Comparison of ENCODE assay signal across 10 cellular contexts in genomic region chr1:148459694-148460093, GRCh38. TPM values are rescaled to one million over a fixed set of nuclear protein-coding genes. Genes with fewer than 3 reads are reported as not detected.
A peak's percentile ranks its signal among the peaks of the same experiment; 100 is the strongest.
DNase-seq lines count a peak whose midpoint lies in the region; ATAC-seq, FAIRE-seq and TF ChIP-seq lines count a peak whose summit lies in the region.
"Not testable (repeated sequence)": the region's sequence is repeated elsewhere in the genome, so short reads cannot be mapped to it uniquely, and the experiment has no call there.
"Had no signal": no experiment of that assay in that cellular context is flagged by ENCODE, and none has a peak within 500 bp of the region (broad histone marks: within the 10 kb centered on the region; RNA-seq: fewer than 3 reads in every experiment).

No MANE protein-coding gene starts in this region.

- WGBS in A549 (ENCODE audit: missing lambda C conversion rate): 4% methylated on average over 11 of the region's 28 CpGs
- WGBS in mesodermal cell (ENCODE audit: insufficient coverage in 2 of 2), 2 experiments: no CpG with 5 or more reads among the region's 28 CpGs

- H3K27ac Mint-ChIP-seq in GM23338; MCF 10A (ENCODE audit: low read depth, unreplicated experiment): not testable (repeated sequence)
- peak overlapping the region; percentile 54 for H3K27ac Mint-ChIP-seq in activated CD4-positive, alpha-beta memory T cell treated with anti-CD3 and anti-CD28 coated beads, Interleukin-2, amount 10 ng/mL, durations not matched to agents 7 days and 5 days

- not testable (repeated sequence) for TF ChIP-seq EP300 in A549 (IDR thresholded peaks at IDR 0.05)

- H3K4me1 ChIP-seq in A549; GM23338 (ENCODE audit: insufficient read depth); OCI-LY7 (ENCODE audit: insufficient read depth, low read length, poor library complexity, severe bottlenecking); mesodermal cell (ENCODE audit: control insufficient read depth, insufficient read depth, low read length, poor library complexity, severe bottlenecking): not testable (repeated sequence)

- intact Hi-C loops in OCI-LY7 (cut with micrococcal nuclease; ENCODE audit: unreplicated experiment); MCF 10A (cut with micrococcal nuclease): not testable (repeated sequence)

- H3K9me3 ChIP-seq in A549; OCI-LY7 (ENCODE audit: low read length); mesodermal cell (ENCODE audit: control insufficient read depth, low read length): not testable (repeated sequence)

- H3K27me3 ChIP-seq in GM23338 (ENCODE audit: insufficient read depth): not testable (repeated sequence)

- not testable (repeated sequence) for FAIRE-seq in A549 (lab: Jason Lieb, UNC)

- not testable (repeated sequence) for TF ChIP-seq RAD21 in A549 (conservative IDR thresholded peaks at IDR 0.05 in 1 of 2, IDR thresholded peaks at IDR 0.05 in 1 of 2)

- H3K4me3 ChIP-seq in A549 (peak overlapping the region; percentile 71), GM23338 (peak overlapping the region; percentile 63), OCI-LY7 (ENCODE audit: low read depth, low read length, poor library complexity, severe bottlenecking) (peak overlapping the region; percentile 71), fibroblast of villous mesenchyme (ENCODE audit: low read depth, low read length) (peak overlapping the region; percentile 69), mesodermal cell (ENCODE audit: extremely low read depth, insufficient read depth, low read length, poor library complexity, severe bottlenecking) (peak overlapping the region; percentile 50), skeletal muscle cell (ENCODE audit: low read depth, low read length) (peak overlapping the region; percentile 59)

- not testable (repeated sequence) for TF ChIP-seq CTCF in A549 (IDR thresholded peaks at IDR 0.05); GM23338 (conservative IDR thresholded peaks at IDR 0.05; ENCODE audit: low read depth in 2 of 2); OCI-LY7 (conservative IDR thresholded peaks at IDR 0.05; ENCODE audit: low read length); MCF 10A (IDR thresholded peaks at IDR 0.05; ENCODE audit: unreplicated experiment); fibroblast of villous mesenchyme (IDR thresholded peaks at IDR 0.05; ENCODE audit: insufficient read depth, low read depth, low read length)

- not testable (repeated sequence) for TF ChIP-seq POLR2A in A549 (IDR thresholded peaks at IDR 0.05; ENCODE audit: low read length)

- H3K9me2 ChIP-seq in GM23338 (ENCODE audit: insufficient read depth); OCI-LY7 (ENCODE audit: insufficient read depth, low read length): not testable (repeated sequence)

- H3K4me1 Mint-ChIP-seq in GM23338; activated CD4-positive, alpha-beta memory T cell treated with anti-CD3 and anti-CD28 coated beads, Interleukin-2, amount 10 ng/mL, durations not matched to agents 7 days and 5 days; MCF 10A (ENCODE audit: insufficient read depth, unreplicated experiment): not testable (repeated sequence)

- H3K9me3 Mint-ChIP-seq in GM23338; activated CD4-positive, alpha-beta memory T cell treated with anti-CD3 and anti-CD28 coated beads, Interleukin-2, amount 10 ng/mL, durations not matched to agents 7 days and 5 days; MCF 10A (ENCODE audit: unreplicated experiment): not testable (repeated sequence)

- CTCF ChIA-PET in A549 (lab: Yijun Ruan, JAX); OCI-LY7 (lab: Charles Lee; ENCODE audit: unreplicated experiment); activated CD4-positive, alpha-beta memory T cell treated with anti-CD3 and anti-CD28 coated beads, Interleukin-2, amount 10 ng/mL, durations not matched to agents 7 days and 5 days (lab: Charles Lee); MCF 10A (lab: Yijun Ruan, JAX): not testable (repeated sequence)

- H3K36me3 ChIP-seq in GM23338 (ENCODE audit: insufficient read depth); OCI-LY7 (ENCODE audit: insufficient read depth, low read length); mesodermal cell (ENCODE audit: control insufficient read depth, insufficient read depth, low read length): not testable (repeated sequence)

- H3K27me3 Mint-ChIP-seq in GM23338 (ENCODE audit: insufficient read depth, low read depth, poor library complexity); activated CD4-positive, alpha-beta memory T cell treated with anti-CD3 and anti-CD28 coated beads, Interleukin-2, amount 10 ng/mL, durations not matched to agents 7 days and 5 days; MCF 10A (ENCODE audit: insufficient read depth, unreplicated experiment): not testable (repeated sequence)

- TSS peak; percentile 84 for BruUV-seq in OCI-LY7 (replicated peaks; lab: Mats Ljungman, UMichigan)
- BruUV-seq in MCF 10A (replicated peaks; lab: Mats Ljungman, UMichigan): not testable (repeated sequence)

- H2AFZ ChIP-seq in GM23338; OCI-LY7 (ENCODE audit: low read length): not testable (repeated sequence)

- H3K4me2 ChIP-seq in A549 (peak overlapping the region; percentile 69; the same call in 1 of the 3 replicates), GM23338 (peak overlapping the region; percentile 76)
- H3K4me2 ChIP-seq in OCI-LY7 (ENCODE audit: low read length): not testable (repeated sequence)

- not testable (repeated sequence) for H4K20me1 ChIP-seq in GM23338 (replicated peaks; ENCODE audit: insufficient read depth); OCI-LY7 (ENCODE audit: insufficient read depth, low read length)

- POLR2A ChIA-PET in A549 (lab: Yijun Ruan, JAX); OCI-LY7 (lab: Charles Lee); MCF 10A (lab: Yijun Ruan, JAX): not testable (repeated sequence)
- POLR2A ChIA-PET in activated CD4-positive, alpha-beta memory T cell treated with anti-CD3 and anti-CD28 coated beads, Interleukin-2, amount 10 ng/mL, durations not matched to agents 7 days and 5 days (lab: Charles Lee): interaction anchor here (0.6 to 1.1 kb wide), 2 partner anchors 57 to 63 kb away, joined by 3 to 5 read pairs; no protein-coding TSS in a partner anchor

- ATAC-seq in A549, GM23338: not testable (repeated sequence)

- H3K4me3 Mint-ChIP-seq in GM23338: peak overlapping the region; percentile 67; the same call in 2 of the 3 replicates
- peak overlapping the region; percentile 73 for H3K4me3 Mint-ChIP-seq in activated CD4-positive, alpha-beta memory T cell treated with anti-CD3 and anti-CD28 coated beads, Interleukin-2, amount 10 ng/mL, durations not matched to agents 7 days and 5 days
- peak overlapping the region; percentile 83 for H3K4me3 Mint-ChIP-seq in MCF 10A (ENCODE audit: unreplicated experiment)

- H3F3A ChIP-seq in GM23338 (replicated peaks; ENCODE audit: low read depth): not testable (repeated sequence)

- H3K79me2 ChIP-seq in GM23338 (replicated peaks; ENCODE audit: insufficient read depth); OCI-LY7 (ENCODE audit: insufficient read depth, low read depth, low read length): not testable (repeated sequence)

- H3K27ac ChIP-seq in A549 (peak overlapping the region; percentile 82 to 93; a peak in 5 of 6 replicates), GM23338 (ENCODE audit: low read depth) (peak overlapping the region; percentile 81; the same call in 1 of the 2 replicates), OCI-LY7 (ENCODE audit: low read depth, low read length, poor library complexity, severe bottlenecking) (peak overlapping the region; percentile 84)
- not testable (repeated sequence) for H3K27ac ChIP-seq in mesodermal cell (ENCODE audit: low read depth, low read length, severe bottlenecking)

- not testable (repeated sequence) for DNase-seq in A549 (ENCODE audit: low read depth in 1 of 2, low spot score in 1 of 2); GM23338 (ENCODE audit: low spot score); OCI-LY7 (ENCODE audit: low spot score); activated CD4-positive, alpha-beta memory T cell treated with anti-CD3 and anti-CD28 coated beads, Interleukin-2, amount 10 ng/mL, durations not matched to agents 7 days and 5 days; MCF 10A (ENCODE audit: unreplicated experiment); fibroblast of villous mesenchyme (ENCODE audit: low read depth); skeletal muscle cell (ENCODE audit: low read depth)

- H3K36me3 Mint-ChIP-seq in GM23338 (ENCODE audit: low read depth); activated CD4-positive, alpha-beta memory T cell treated with anti-CD3 and anti-CD28 coated beads, Interleukin-2, amount 10 ng/mL, durations not matched to agents 7 days and 5 days (ENCODE audit: low read depth); MCF 10A (ENCODE audit: insufficient read depth, unreplicated experiment): not testable (repeated sequence)

RNA-seq across cellular contexts. Expression of gene PPIAL4G, which starts 23.4 kb away (rescaled TPM):
- not detected in 2 replicates for polyA plus RNA-seq in A549 (2011; rRNA removed)
- not detected in 2 replicates for polyA plus RNA-seq in A549 (2012; cell fraction: cytosol; rRNA removed)
- polyA plus RNA-seq in A549 (2012; cell fraction: nucleus; rRNA removed): not detected in 2 replicates
- polyA plus RNA-seq in A549 (2017; fragmentation: RNase III; extraction: RNeasy Plus Mini Kit Qiagen cat#74134 plus additional on column Dnase treatment): not detected in 3 replicates
- polyA minus RNA-seq in A549 (2011; rRNA and poly(A)+ RNA removed): not detected in 2 replicates
- not detected in 2 replicates for total RNA-seq in GM23338 (2014; rRNA removed; shearing (Covaris generic))
- polyA plus RNA-seq in GM23338 (2016; fragmentation: Nextera tagmentation; extraction: Ambion mirVana): 0.07 TPM in 1 of 2 replicates, not detected in the other
- not detected in 2 replicates for total RNA-seq in OCI-LY7 (2014; rRNA removed; shearing (Covaris generic))
- not detected in 2 replicates for total RNA-seq in OCI-LY7 (2022)
- total RNA-seq in activated CD4-positive, alpha-beta memory T cell treated with anti-CD3 and anti-CD28 coated beads, Interleukin-2, amount 10 ng/mL, durations not matched to agents 7 days and 5 days: under 1 TPM; 0.45 to 0.86 TPM
- total RNA-seq in MCF 10A (2022): not detected in 2 replicates
- total RNA-seq in fibroblast of villous mesenchyme: not detected in 2 replicates
- not detected for polyA plus RNA-seq in mesodermal cell (2013, experiment 1 of 2)
- not detected for polyA plus RNA-seq in mesodermal cell (2013, experiment 2 of 2)
- total RNA-seq: cardiac septum, right cardiac atrium had no signal
- polyA plus RNA-seq: right cardiac atrium had no signal
